1 cellular context compared by ENCODE assay signal in the genomic region with DNA sequence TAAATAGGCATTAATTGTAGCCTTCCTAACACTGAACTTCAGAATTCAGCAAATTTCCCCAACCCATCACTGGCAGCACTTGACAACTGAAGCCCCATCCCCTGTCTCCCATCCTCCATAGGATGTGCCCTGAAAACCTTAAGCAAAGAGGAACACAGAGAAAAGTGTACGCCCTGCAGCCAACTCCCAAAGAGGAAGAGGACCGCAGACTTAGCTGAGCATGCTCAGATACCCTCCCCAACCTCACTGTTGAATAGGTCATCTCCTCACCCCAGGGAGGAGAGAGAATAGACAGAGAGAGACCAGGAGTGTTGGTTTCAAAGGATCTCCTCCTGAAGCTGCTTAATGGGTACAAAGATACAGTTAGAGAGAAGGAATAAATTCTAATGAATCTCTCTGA.
TF ChIP-seq lines count a peak whose summit lies in the region.

No MANE protein-coding gene starts in this region.

TF ChIP-seq in H1, 55 proteins besides CTCF, POLR2A, EP300 and RAD21:
- TF ChIP-seq, protein P1, sequence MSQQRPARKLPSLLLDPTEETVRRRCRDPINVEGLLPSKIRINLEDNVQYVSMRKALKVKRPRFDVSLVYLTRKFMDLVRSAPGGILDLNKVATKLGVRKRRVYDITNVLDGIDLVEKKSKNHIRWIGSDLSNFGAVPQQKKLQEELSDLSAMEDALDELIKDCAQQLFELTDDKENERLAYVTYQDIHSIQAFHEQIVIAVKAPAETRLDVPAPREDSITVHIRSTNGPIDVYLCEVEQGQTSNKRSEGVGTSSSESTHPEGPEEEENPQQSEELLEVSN (IDR thresholded peaks at IDR 0.05), result no peak
- TF ChIP-seq SIX5 (IDR thresholded peaks at IDR 0.05; ENCODE audit: low read depth, low read length) (no peak), RXRA (IDR thresholded peaks at IDR 0.05; ENCODE audit: insufficient read depth, low read depth, low read length) (no peak), TAF7 (optimal IDR thresholded peaks at IDR 0.05; ENCODE audit: borderline replicate concordance, low read depth, low read length) (no peak), SP1 (IDR thresholded peaks at IDR 0.05; ENCODE audit: low read depth, low read length) (no peak), CEBPB (IDR thresholded peaks at IDR 0.05; ENCODE audit: low read depth, low read length) (no peak), SAP30 (IDR thresholded peaks at IDR 0.05; ENCODE audit: insufficient read depth, insufficient replicate concordance, low read length) (no peak), TAF1 (IDR thresholded peaks at IDR 0.05; ENCODE audit: low read depth, low read length) (no peak), CHD2 (IDR thresholded peaks at IDR 0.05; ENCODE audit: low read length) (no peak), CTBP2 (IDR thresholded peaks at IDR 0.05; ENCODE audit: borderline replicate concordance, insufficient read depth, insufficient read length, low read length) (no peak), SUZ12 (IDR thresholded peaks at IDR 0.05; ENCODE audit: low read length) (no peak), SIN3A (conservative IDR thresholded peaks at IDR 0.05 in 1 of 2, IDR thresholded peaks at IDR 0.05 in 1 of 2; ENCODE audit: low read depth in 1 of 2, low read length in 2 of 2) (no peak), TBP (IDR thresholded peaks at IDR 0.05; ENCODE audit: low read depth, low read length) (no peak), MAFK (IDR thresholded peaks at IDR 0.05; ENCODE audit: low read depth, low read length) (no peak)
- TF ChIP-seq, protein P2, sequence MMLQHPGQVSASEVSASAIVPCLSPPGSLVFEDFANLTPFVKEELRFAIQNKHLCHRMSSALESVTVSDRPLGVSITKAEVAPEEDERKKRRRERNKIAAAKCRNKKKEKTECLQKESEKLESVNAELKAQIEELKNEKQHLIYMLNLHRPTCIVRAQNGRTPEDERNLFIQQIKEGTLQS (IDR thresholded peaks at IDR 0.05; ENCODE audit: insufficient read depth, low read depth, low read length), result no peak
- TF ChIP-seq, protein P3, sequence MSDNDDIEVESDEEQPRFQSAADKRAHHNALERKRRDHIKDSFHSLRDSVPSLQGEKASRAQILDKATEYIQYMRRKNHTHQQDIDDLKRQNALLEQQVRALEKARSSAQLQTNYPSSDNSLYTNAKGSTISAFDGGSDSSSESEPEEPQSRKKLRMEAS (IDR thresholded peaks at IDR 0.05), result no peak
- TF ChIP-seq, protein P4, sequence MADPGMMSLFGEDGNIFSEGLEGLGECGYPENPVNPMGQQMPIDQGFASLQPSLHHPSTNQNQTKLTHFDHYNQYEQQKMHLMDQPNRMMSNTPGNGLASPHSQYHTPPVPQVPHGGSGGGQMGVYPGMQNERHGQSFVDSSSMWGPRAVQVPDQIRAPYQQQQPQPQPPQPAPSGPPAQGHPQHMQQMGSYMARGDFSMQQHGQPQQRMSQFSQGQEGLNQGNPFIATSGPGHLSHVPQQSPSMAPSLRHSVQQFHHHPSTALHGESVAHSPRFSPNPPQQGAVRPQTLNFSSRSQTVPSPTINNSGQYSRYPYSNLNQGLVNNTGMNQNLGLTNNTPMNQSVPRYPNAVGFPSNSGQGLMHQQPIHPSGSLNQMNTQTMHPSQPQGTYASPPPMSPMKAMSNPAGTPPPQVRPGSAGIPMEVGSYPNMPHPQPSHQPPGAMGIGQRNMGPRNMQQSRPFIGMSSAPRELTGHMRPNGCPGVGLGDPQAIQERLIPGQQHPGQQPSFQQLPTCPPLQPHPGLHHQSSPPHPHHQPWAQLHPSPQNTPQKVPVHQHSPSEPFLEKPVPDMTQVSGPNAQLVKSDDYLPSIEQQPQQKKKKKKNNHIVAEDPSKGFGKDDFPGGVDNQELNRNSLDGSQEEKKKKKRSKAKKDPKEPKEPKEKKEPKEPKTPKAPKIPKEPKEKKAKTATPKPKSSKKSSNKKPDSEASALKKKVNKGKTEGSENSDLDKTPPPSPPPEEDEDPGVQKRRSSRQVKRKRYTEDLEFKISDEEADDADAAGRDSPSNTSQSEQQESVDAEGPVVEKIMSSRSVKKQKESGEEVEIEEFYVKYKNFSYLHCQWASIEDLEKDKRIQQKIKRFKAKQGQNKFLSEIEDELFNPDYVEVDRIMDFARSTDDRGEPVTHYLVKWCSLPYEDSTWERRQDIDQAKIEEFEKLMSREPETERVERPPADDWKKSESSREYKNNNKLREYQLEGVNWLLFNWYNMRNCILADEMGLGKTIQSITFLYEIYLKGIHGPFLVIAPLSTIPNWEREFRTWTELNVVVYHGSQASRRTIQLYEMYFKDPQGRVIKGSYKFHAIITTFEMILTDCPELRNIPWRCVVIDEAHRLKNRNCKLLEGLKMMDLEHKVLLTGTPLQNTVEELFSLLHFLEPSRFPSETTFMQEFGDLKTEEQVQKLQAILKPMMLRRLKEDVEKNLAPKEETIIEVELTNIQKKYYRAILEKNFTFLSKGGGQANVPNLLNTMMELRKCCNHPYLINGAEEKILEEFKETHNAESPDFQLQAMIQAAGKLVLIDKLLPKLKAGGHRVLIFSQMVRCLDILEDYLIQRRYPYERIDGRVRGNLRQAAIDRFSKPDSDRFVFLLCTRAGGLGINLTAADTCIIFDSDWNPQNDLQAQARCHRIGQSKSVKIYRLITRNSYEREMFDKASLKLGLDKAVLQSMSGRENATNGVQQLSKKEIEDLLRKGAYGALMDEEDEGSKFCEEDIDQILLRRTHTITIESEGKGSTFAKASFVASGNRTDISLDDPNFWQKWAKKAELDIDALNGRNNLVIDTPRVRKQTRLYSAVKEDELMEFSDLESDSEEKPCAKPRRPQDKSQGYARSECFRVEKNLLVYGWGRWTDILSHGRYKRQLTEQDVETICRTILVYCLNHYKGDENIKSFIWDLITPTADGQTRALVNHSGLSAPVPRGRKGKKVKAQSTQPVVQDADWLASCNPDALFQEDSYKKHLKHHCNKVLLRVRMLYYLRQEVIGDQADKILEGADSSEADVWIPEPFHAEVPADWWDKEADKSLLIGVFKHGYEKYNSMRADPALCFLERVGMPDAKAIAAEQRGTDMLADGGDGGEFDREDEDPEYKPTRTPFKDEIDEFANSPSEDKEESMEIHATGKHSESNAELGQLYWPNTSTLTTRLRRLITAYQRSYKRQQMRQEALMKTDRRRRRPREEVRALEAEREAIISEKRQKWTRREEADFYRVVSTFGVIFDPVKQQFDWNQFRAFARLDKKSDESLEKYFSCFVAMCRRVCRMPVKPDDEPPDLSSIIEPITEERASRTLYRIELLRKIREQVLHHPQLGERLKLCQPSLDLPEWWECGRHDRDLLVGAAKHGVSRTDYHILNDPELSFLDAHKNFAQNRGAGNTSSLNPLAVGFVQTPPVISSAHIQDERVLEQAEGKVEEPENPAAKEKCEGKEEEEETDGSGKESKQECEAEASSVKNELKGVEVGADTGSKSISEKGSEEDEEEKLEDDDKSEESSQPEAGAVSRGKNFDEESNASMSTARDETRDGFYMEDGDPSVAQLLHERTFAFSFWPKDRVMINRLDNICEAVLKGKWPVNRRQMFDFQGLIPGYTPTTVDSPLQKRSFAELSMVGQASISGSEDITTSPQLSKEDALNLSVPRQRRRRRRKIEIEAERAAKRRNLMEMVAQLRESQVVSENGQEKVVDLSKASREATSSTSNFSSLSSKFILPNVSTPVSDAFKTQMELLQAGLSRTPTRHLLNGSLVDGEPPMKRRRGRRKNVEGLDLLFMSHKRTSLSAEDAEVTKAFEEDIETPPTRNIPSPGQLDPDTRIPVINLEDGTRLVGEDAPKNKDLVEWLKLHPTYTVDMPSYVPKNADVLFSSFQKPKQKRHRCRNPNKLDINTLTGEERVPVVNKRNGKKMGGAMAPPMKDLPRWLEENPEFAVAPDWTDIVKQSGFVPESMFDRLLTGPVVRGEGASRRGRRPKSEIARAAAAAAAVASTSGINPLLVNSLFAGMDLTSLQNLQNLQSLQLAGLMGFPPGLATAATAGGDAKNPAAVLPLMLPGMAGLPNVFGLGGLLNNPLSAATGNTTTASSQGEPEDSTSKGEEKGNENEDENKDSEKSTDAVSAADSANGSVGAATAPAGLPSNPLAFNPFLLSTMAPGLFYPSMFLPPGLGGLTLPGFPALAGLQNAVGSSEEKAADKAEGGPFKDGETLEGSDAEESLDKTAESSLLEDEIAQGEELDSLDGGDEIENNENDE (IDR thresholded peaks at IDR 0.05; ENCODE audit: insufficient replicate concordance, low read length), result no peak
